Comparison of ENCODE assay signal across 26 cellular contexts in the genomic region with DNA sequence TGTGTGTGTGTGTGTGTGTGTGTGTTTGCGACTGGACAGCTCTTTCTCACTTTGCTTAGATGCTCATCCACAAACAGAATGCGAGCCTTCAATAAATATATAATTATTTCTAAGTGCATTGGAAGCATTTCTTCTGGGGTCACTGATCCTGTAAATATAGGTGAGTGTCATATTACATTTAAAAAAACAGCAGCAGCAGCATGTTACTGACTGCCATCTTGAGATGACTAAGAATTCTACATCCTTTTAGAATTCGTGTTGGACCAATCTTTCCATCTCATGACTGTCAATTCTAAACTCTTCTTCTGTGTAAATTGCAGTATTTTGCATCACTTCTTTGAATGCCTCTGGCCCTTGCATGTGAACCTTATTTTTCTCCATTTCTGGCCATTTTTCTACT.
DNase-seq lines count a peak whose midpoint lies in the region; ATAC-seq and TF ChIP-seq lines count a peak whose summit lies in the region.
"Had no signal": no experiment of that assay in that cellular context is flagged by ENCODE, and none has a peak within 500 bp of the region (broad histone marks: within the 10 kb centered on the region; RNA-seq: fewer than 3 reads in every experiment).

No MANE protein-coding gene starts in this region.

- no peak overlapping the region for H3K4me3 Mint-ChIP-seq in CD4-positive, alpha-beta T cell
- H3K4me3 Mint-ChIP-seq: activated CD4-positive, alpha-beta T cell treated with anti-CD3 and anti-CD28 coated beads for 36 hours; activated CD8-positive, alpha-beta T cell treated with anti-CD3 and anti-CD28 coated beads, Interleukin-2, amount 10 ng/mL, durations not matched to agents 7 days and 5 days; activated naive CD4-positive, alpha-beta T cell treated with anti-CD3 and anti-CD28 coated beads, Interleukin-2, amount 10 ng/mL, durations not matched to agents 7 days and 5 days; activated T-helper 17 cell treated with anti-CD3 and anti-CD28 coated beads, Interleukin-2, amount 50 U/mL, for 72 hours; brain; immature natural killer cell; neural crest cell; type B pancreatic cell had no signal

- H3K9me3 ChIP-seq in BLaER1 (no peaks in the 10 kb centered on the region), GM23248 (ENCODE audit: low read depth) (no peaks in the 10 kb centered on the region)
- no peaks in the 10 kb centered on the region for H3K9me3 ChIP-seq in CD4-positive, alpha-beta T cell (ENCODE audit: control insufficient read depth, low read length)
- H3K9me3 ChIP-seq: pancreas had no signal

- H4K20me1 ChIP-seq in BLaER1 (no peaks in the 10 kb centered on the region), GM23248 (ENCODE audit: insufficient read depth) (no peaks in the 10 kb centered on the region)

- peaks cover 24% of the 10 kb centered on the region for H3F3A ChIP-seq in GM23248 (ENCODE audit: insufficient read depth)

- H3K27me3 ChIP-seq in BLaER1 (no peaks in the 10 kb centered on the region), GM23248 (replicated peaks; ENCODE audit: insufficient read depth) (no peaks in the 10 kb centered on the region)
- H3K27me3 ChIP-seq in CD4-positive, alpha-beta T cell (ENCODE audit: control insufficient read depth, insufficient read depth, low read length), result no peaks in the 10 kb centered on the region
- H3K27me3 ChIP-seq: pancreas had no signal

- H2AFZ ChIP-seq in GM23248, result no peak overlapping the region

- no peaks in the 10 kb centered on the region for H3K4me1 Mint-ChIP-seq in CD4-positive, alpha-beta T cell (ENCODE audit: low read depth)
- H3K4me1 Mint-ChIP-seq: activated CD4-positive, alpha-beta T cell treated with anti-CD3 and anti-CD28 coated beads for 36 hours; activated naive CD4-positive, alpha-beta T cell treated with anti-CD3 and anti-CD28 coated beads, Interleukin-2, amount 10 ng/mL, durations not matched to agents 7 days and 5 days; activated T-helper 17 cell treated with anti-CD3 and anti-CD28 coated beads, Interleukin-2, amount 50 U/mL, for 72 hours had no signal

- H3K36me3 ChIP-seq in BLaER1, result no peaks in the 10 kb centered on the region
- H3K36me3 ChIP-seq in GM23248 (ENCODE audit: low read depth), result no peaks in the 10 kb centered on the region
- H3K36me3 ChIP-seq: pancreas had no signal

- H3K27ac Mint-ChIP-seq in CD4-positive, alpha-beta T cell, result no peak overlapping the region
- H3K27ac Mint-ChIP-seq: activated CD4-positive, alpha-beta T cell treated with anti-CD3 and anti-CD28 coated beads for 36 hours; activated CD8-positive, alpha-beta T cell treated with anti-CD3 and anti-CD28 coated beads, Interleukin-2, amount 10 ng/mL, durations not matched to agents 7 days and 5 days; activated naive CD4-positive, alpha-beta T cell treated with anti-CD3 and anti-CD28 coated beads, Interleukin-2, amount 10 ng/mL, durations not matched to agents 7 days and 5 days; activated T-helper 17 cell treated with anti-CD3 and anti-CD28 coated beads, Interleukin-2, amount 50 U/mL, for 72 hours; immature natural killer cell; type B pancreatic cell had no signal

- no peaks in the 10 kb centered on the region for H3K27me3 Mint-ChIP-seq in CD4-positive, alpha-beta T cell
- H3K27me3 Mint-ChIP-seq: activated CD4-positive, alpha-beta T cell treated with anti-CD3 and anti-CD28 coated beads for 36 hours; activated naive CD4-positive, alpha-beta T cell treated with anti-CD3 and anti-CD28 coated beads, Interleukin-2, amount 10 ng/mL, durations not matched to agents 7 days and 5 days; activated T-helper 17 cell treated with anti-CD3 and anti-CD28 coated beads, Interleukin-2, amount 50 U/mL, for 72 hours; type B pancreatic cell had no signal

- H3K4me1 ChIP-seq in BLaER1, result peaks cover 19% of the 10 kb centered on the region
- peaks cover 48% of the 10 kb centered on the region for H3K4me1 ChIP-seq in GM23248 (ENCODE audit: insufficient read depth)
- H3K4me1 ChIP-seq: pancreas had no signal

- no peaks in the 10 kb centered on the region for H3K9me3 Mint-ChIP-seq in CD4-positive, alpha-beta T cell
- H3K9me3 Mint-ChIP-seq: activated naive CD4-positive, alpha-beta T cell treated with anti-CD3 and anti-CD28 coated beads, Interleukin-2, amount 10 ng/mL, durations not matched to agents 7 days and 5 days; activated T-helper 17 cell treated with anti-CD3 and anti-CD28 coated beads, Interleukin-2, amount 50 U/mL, for 72 hours; neural crest cell; type B pancreatic cell had no signal

- POLR2A ChIA-PET in CD4-positive, alpha-beta T cell (lab: Charles Lee), result no interaction called here

- CTCF ChIA-PET in CD4-positive, alpha-beta T cell (lab: Charles Lee), result no interaction called here

- ATAC-seq in CD4-positive, alpha-beta T cell (ENCODE audit: poor library complexity), result no peak
- no peak for ATAC-seq in esophagus mucosa
- ATAC-seq: activated CD4-positive, alpha-beta T cell treated with anti-CD3 and anti-CD28 coated beads for 36 hours; activated CD8-positive, alpha-beta T cell treated with anti-CD3 and anti-CD28 coated beads, Interleukin-2, amount 10 ng/mL, durations not matched to agents 7 days and 5 days; activated T-helper 17 cell treated with anti-CD3 and anti-CD28 coated beads, Interleukin-2, amount 50 U/mL, for 72 hours; K562; left colon had no signal

- in situ Hi-C loops in GM23248 (cut with MboI), result no loop called here

- H3K9me2 ChIP-seq in GM23248 (ENCODE audit: insufficient read depth), result no peaks in the 10 kb centered on the region

- H3K9ac ChIP-seq in BLaER1 (no peak overlapping the region), GM23248 (no peak overlapping the region)

- H3K36me3 Mint-ChIP-seq in CD4-positive, alpha-beta T cell (ENCODE audit: low read depth), result no peaks in the 10 kb centered on the region
- H3K36me3 Mint-ChIP-seq: activated naive CD4-positive, alpha-beta T cell treated with anti-CD3 and anti-CD28 coated beads, Interleukin-2, amount 10 ng/mL, durations not matched to agents 7 days and 5 days; brain; immature natural killer cell; type B pancreatic cell had no signal

- H3K4me3 ChIP-seq in BLaER1 (no peak overlapping the region), GM23248 (no peak overlapping the region), fibroblast of mammary gland (ENCODE audit: control insufficient read depth, low read depth, low read length) (no peak overlapping the region)
- H3K4me3 ChIP-seq: K562, pancreas had no signal

- H3K4me2 ChIP-seq in BLaER1 (peak overlapping the region; percentile 54), GM23248 (ENCODE audit: unreplicated experiment) (peak overlapping the region; percentile 16)

- intact Hi-C loops in CD4-positive, alpha-beta T cell (cut with DNase I, micrococcal nuclease), result no loop called here

- DNase-seq in GM23248, result peak; percentile 33
- DNase-seq in NCI-H69 (lab: John Stamatoyannopoulos, UW), result peak; percentile 42
- peak; percentile 45 for DNase-seq in fibroblast of mammary gland (ENCODE audit: low read depth)
- no peak for DNase-seq in CD4-positive, alpha-beta T cell
- DNase-seq in NCI-H526 (lab: John Stamatoyannopoulos, UW), result no peak
- DNase-seq: activated CD4-positive, alpha-beta T cell treated with anti-CD3 and anti-CD28 coated beads for 36 hours; activated CD8-positive, alpha-beta T cell treated with anti-CD3 and anti-CD28 coated beads, Interleukin-2, amount 10 ng/mL, durations not matched to agents 7 days and 5 days; activated naive CD4-positive, alpha-beta T cell treated with anti-CD3 and anti-CD28 coated beads, Interleukin-2, amount 10 ng/mL, durations not matched to agents 7 days and 5 days; C1 segment of cervical spinal cord; immature natural killer cell; left colon; NCI-H1417 treated with DMSO at 0.1 percent for 48 hours; NCI-H2029 treated with DMSO at 0.1 percent for 48 hours; NCI-H524; pancreas; SIG-M5; stimulated activated naive CD4-positive, alpha-beta T cell; SW 1271 had no signal

- no peak overlapping the region; the same call in 1 of the 2 replicates for H3K27ac ChIP-seq in BLaER1
- H3K27ac ChIP-seq in GM23248, result peak overlapping the region; percentile 30; the same call in 1 of the 2 replicates
- H3K27ac ChIP-seq in CD4-positive, alpha-beta T cell (ENCODE audit: low read depth, low read length), result no peak overlapping the region
- H3K27ac ChIP-seq: pancreas, VCaP had no signal

- H3K79me2 ChIP-seq in GM23248 (ENCODE audit: insufficient read depth), result no peaks in the 10 kb centered on the region

- 73 to 79% methylated on average over 3 of the region's 3 CpGs for WGBS in GM23248 (ENCODE audit: low coverage in 1 of 2, low lambda C conversion rate in 2 of 2, missing lambda C conversion rate in 2 of 2), 2 experiments

- no peak for TF ChIP-seq CTCF in fibroblast of mammary gland (conservative IDR thresholded peaks at IDR 0.05; ENCODE audit: control insufficient read depth, insufficient read depth, low read depth, low read length)
- no peak for TF ChIP-seq CTCF in CD4-positive, alpha-beta T cell (IDR thresholded peaks at IDR 0.05)

Comparison
In these comparisons a context has a peak if more than half of its experiments do, and no peak if none do; other contexts are left out.
1. DNase-seq: peak in GM23248 (single experiment), NCI-H69 (single experiment) and fibroblast of mammary gland (single experiment); none in CD4-positive, alpha-beta T cell (0 of 10) and NCI-H526 (0 of 2).